In genomic region chr15:28992340-28992864, GRCh38 we compare ENCODE assay signal across 22 cellular contexts.
DNase-seq lines count a peak whose midpoint lies in the region; ATAC-seq and TF ChIP-seq lines count a peak whose summit lies in the region.
"Had no signal": no experiment of that assay in that cellular context is flagged by ENCODE, and none has a peak within 500 bp of the region (broad histone marks: within the 10 kb centered on the region; RNA-seq: fewer than 3 reads in every experiment).

No MANE protein-coding gene starts in this region.

- no TSS peak for BruUV-seq in IMR-90 (replicated peaks; lab: Mats Ljungman, UMichigan)

- peak overlapping the region; percentile 56 for H3K27ac Mint-ChIP-seq in activated T-cell treated with anti-CD3 and anti-CD28 coated beads, Interleukin-2, amount 50 U/mL, for 24 hours
- H3K27ac Mint-ChIP-seq in endodermal cell (no peak overlapping the region), nephron progenitor cell (peak overlapping the region; percentile 26)
- H3K27ac Mint-ChIP-seq: activated CD4-positive, alpha-beta T cell treated with anti-CD3 and anti-CD28 coated beads, Interleukin-2, amount 10 ng/mL, durations not matched to agents 24 days and 14 days; B cell; HFFc6 had no signal

- H3K9ac ChIP-seq in IMR-90 (ENCODE audit: low read depth, low read length) (no peak overlapping the region), endodermal cell (ENCODE audit: extremely low read depth, low read length, poor library complexity, severe bottlenecking) (no peak overlapping the region), smooth muscle cell (ENCODE audit: low read depth) (no peak overlapping the region)

- H2BK20ac ChIP-seq in IMR-90 (ENCODE audit: low read depth, low read length) = no peak overlapping the region

- H3K4me2 ChIP-seq in IMR-90 (ENCODE audit: low read depth, low read length) (no peak overlapping the region), smooth muscle cell (no peak overlapping the region)

- H3K27me3 ChIP-seq in IMR-90 (ENCODE audit: control insufficient read depth, insufficient read depth, low read length) = no peaks in the 10 kb centered on the region
- H3K27me3 ChIP-seq in endodermal cell (ENCODE audit: control insufficient read depth, insufficient read depth, low read length, poor library complexity, severe bottlenecking) = no peaks in the 10 kb centered on the region
- no peaks in the 10 kb centered on the region for H3K27me3 ChIP-seq in smooth muscle cell (ENCODE audit: low read depth)
- H3K27me3 ChIP-seq: right lobe of liver had no signal

- no peaks in the 10 kb centered on the region for H3K79me2 ChIP-seq in smooth muscle cell (ENCODE audit: low read depth)

- no peak overlapping the region for H3K18ac ChIP-seq in IMR-90 (ENCODE audit: low read depth, low read length)

- H3K36me3 Mint-ChIP-seq in activated T-cell treated with anti-CD3 and anti-CD28 coated beads, Interleukin-2, amount 50 U/mL, for 24 hours (ENCODE audit: low read depth) = peaks cover 17% of the 10 kb centered on the region
- H3K36me3 Mint-ChIP-seq in endodermal cell (ENCODE audit: low read depth) = peaks cover 1% of the 10 kb centered on the region
- peaks cover 18% of the 10 kb centered on the region for H3K36me3 Mint-ChIP-seq in nephron progenitor cell (ENCODE audit: low read depth)

- H3K4ac ChIP-seq in IMR-90 (ENCODE audit: low read depth, low read length) = peak overlapping the region; percentile 39; the same call in 1 of the 2 replicates

- H3K4me3 ChIP-seq in IMR-90 (ENCODE audit: insufficient read depth, low read depth, low read length) = no peak overlapping the region
- no peak overlapping the region for H3K4me3 ChIP-seq in endodermal cell (ENCODE audit: low read length)
- H3K4me3 ChIP-seq in smooth muscle cell = no peak overlapping the region
- H3K4me3 ChIP-seq: right lobe of liver had no signal

- H3K9me1 ChIP-seq in IMR-90 (ENCODE audit: insufficient read depth, low read length) = peaks cover 3% of the 10 kb centered on the region; the same call in 1 of the 2 replicates

- WGBS in IMR-90 (ENCODE audit: extremely low coverage in 2 of 2, insufficient read length in 1 of 2), 2 experiments = no CpG with 5 or more reads among the region's 5 CpGs
- whole genome bisulfite sequencing in endodermal cell (ENCODE audit: insufficient coverage in 1 of 2, insufficient read length in 1 of 2), 2 experiments = 94 to 95% methylated on average over 4 to 5 of the region's 5 CpGs
- WGBS in smooth muscle cell (ENCODE audit: low lambda C conversion rate) = 88% methylated on average over 5 of the region's 5 CpGs

- H4K20me1 ChIP-seq in IMR-90 (ENCODE audit: insufficient read depth, low read length) (no peaks in the 10 kb centered on the region; the same call in 1 of the 2 replicates), smooth muscle cell (ENCODE audit: low read depth) (no peaks in the 10 kb centered on the region)

- no peaks in the 10 kb centered on the region for H3K27me3 Mint-ChIP-seq in activated T-cell treated with anti-CD3 and anti-CD28 coated beads, Interleukin-2, amount 50 U/mL, for 24 hours
- H3K27me3 Mint-ChIP-seq in endodermal cell (ENCODE audit: insufficient read depth) (no peaks in the 10 kb centered on the region), nephron progenitor cell (ENCODE audit: low read depth, poor library complexity) (no peaks in the 10 kb centered on the region)
- H3K27me3 Mint-ChIP-seq: activated CD4-positive, alpha-beta T cell treated with anti-CD3 and anti-CD28 coated beads, Interleukin-2, amount 10 ng/mL, durations not matched to agents 24 days and 14 days; B cell had no signal

- TF ChIP-seq CTCF in IMR-90 (conservative IDR thresholded peaks at IDR 0.05; ENCODE audit: low read depth, low read length) (no peak), endodermal cell (conservative IDR thresholded peaks at IDR 0.05) (no peak), nephron progenitor cell (IDR thresholded peaks at IDR 0.05) (no peak), smooth muscle cell (IDR thresholded peaks at IDR 0.05; ENCODE audit: borderline replicate concordance, insufficient read depth, poor library complexity, severe bottlenecking) (no peak)

- H2AK9ac ChIP-seq in IMR-90 (replicated peaks; ENCODE audit: low read depth, low read length, poor library complexity) = no peak overlapping the region

- H3K23ac ChIP-seq in IMR-90 (ENCODE audit: low read depth, low read length) = no peak overlapping the region; the same call in 1 of the 2 replicates

- no peaks in the 10 kb centered on the region for H3F3A ChIP-seq in smooth muscle cell (ENCODE audit: low read depth)

- no peak for TF ChIP-seq POLR2A in IMR-90 (IDR thresholded peaks at IDR 0.05; ENCODE audit: low read depth, low read length)

- POLR2A ChIA-PET in IMR-90 (lab: Charles Lee; ENCODE audit: unreplicated experiment) = no interaction called here

- in situ Hi-C loops in IMR-90 (cut with MboI; ENCODE audit: low sequenced_read_pairs) = no loop called here

- H4K5ac ChIP-seq in IMR-90 (ENCODE audit: low read depth, low read length) = no peak overlapping the region

- H3K27ac ChIP-seq in IMR-90 (ENCODE audit: insufficient read depth, low read length) = no peak overlapping the region
- H3K27ac ChIP-seq in endodermal cell (ENCODE audit: low read depth, low read length) = no peak overlapping the region
- no peak overlapping the region for H3K27ac ChIP-seq in smooth muscle cell (ENCODE audit: low read depth)
- H3K27ac ChIP-seq: right lobe of liver, RWPE1 had no signal

- peaks cover 62% of the 10 kb centered on the region for H3K4me1 Mint-ChIP-seq in activated T-cell treated with anti-CD3 and anti-CD28 coated beads, Interleukin-2, amount 50 U/mL, for 24 hours (ENCODE audit: low read depth)
- H3K4me1 Mint-ChIP-seq in endodermal cell (no peaks in the 10 kb centered on the region), nephron progenitor cell (peaks cover 50% of the 10 kb centered on the region)
- H3K4me1 Mint-ChIP-seq: B cell had no signal

- no peak overlapping the region for H2BK15ac ChIP-seq in IMR-90 (ENCODE audit: low read depth, low read length)

- H3K9me3 ChIP-seq in IMR-90 (ENCODE audit: control insufficient read depth, insufficient read depth, low read length) (no peaks in the 10 kb centered on the region), endodermal cell (ENCODE audit: control insufficient read depth, low read length) (no peaks in the 10 kb centered on the region), smooth muscle cell (replicated peaks; ENCODE audit: low read depth) (no peaks in the 10 kb centered on the region)
- H3K9me3 ChIP-seq: right lobe of liver had no signal

- H4K8ac ChIP-seq in IMR-90 (ENCODE audit: low read depth in 2 of 2, low read length in 2 of 2) = no peak overlapping the region

- H2AK5ac ChIP-seq in IMR-90 (ENCODE audit: low read depth, low read length) = no peak overlapping the region

- H2AFZ ChIP-seq in IMR-90 (replicated peaks; ENCODE audit: low read length, poor library complexity) = no peak overlapping the region
- H2AFZ ChIP-seq in smooth muscle cell (ENCODE audit: low read depth) = no peak overlapping the region

- intact Hi-C loops in IMR-90 (cut with micrococcal nuclease) = no loop called here

- dilution Hi-C loops in IMR-90 (cut with HindIII; ENCODE audit: low sequenced_read_pairs, unreplicated experiment) = no loop called here

- H3K9me3 Mint-ChIP-seq in activated T-cell treated with anti-CD3 and anti-CD28 coated beads, Interleukin-2, amount 50 U/mL, for 24 hours = peaks cover under 1% of the 10 kb centered on the region
- no peaks in the 10 kb centered on the region for H3K9me3 Mint-ChIP-seq in endodermal cell
- H3K9me3 Mint-ChIP-seq in nephron progenitor cell = no peaks in the 10 kb centered on the region
- H3K9me3 Mint-ChIP-seq: activated CD4-positive, alpha-beta T cell treated with anti-CD3 and anti-CD28 coated beads, Interleukin-2, amount 10 ng/mL, durations not matched to agents 24 days and 14 days; HFFc6 had no signal

- H4K91ac ChIP-seq in IMR-90 (ENCODE audit: insufficient read depth, low read depth, low read length) = no peak overlapping the region

- no peak overlapping the region for H3K14ac ChIP-seq in IMR-90 (replicated peaks; ENCODE audit: low read depth, low read length)

- no peak overlapping the region for H3K56ac ChIP-seq in IMR-90 (ENCODE audit: extremely low read depth, insufficient read depth, low read length)

- TF ChIP-seq RAD21 in IMR-90 (IDR thresholded peaks at IDR 0.05; ENCODE audit: low read length) = no peak

- H3K4me3 Mint-ChIP-seq in activated T-cell treated with anti-CD3 and anti-CD28 coated beads, Interleukin-2, amount 50 U/mL, for 24 hours = no peak overlapping the region
- H3K4me3 Mint-ChIP-seq in endodermal cell (no peak overlapping the region), nephron progenitor cell (no peak overlapping the region)
- H3K4me3 Mint-ChIP-seq: activated CD4-positive, alpha-beta T cell treated with anti-CD3 and anti-CD28 coated beads, Interleukin-2, amount 10 ng/mL, durations not matched to agents 24 days and 14 days; B cell; HFFc6 had no signal

- no peak for DNase-seq in activated T-cell treated with anti-CD3 and anti-CD28 coated beads, Interleukin-2, amount 50 U/mL, for 24 hours
- DNase-seq in activated T-cell treated with anti-CD3 and anti-CD28 coated beads for 4 hours (no peak), IMR-90 (no peak), endodermal cell (peak; percentile 23), nephron progenitor cell (no peak), smooth muscle cell (lab: John Stamatoyannopoulos, UW; ENCODE audit: unreplicated experiment) (no peak)
- DNase-seq: activated CD4-positive, alpha-beta T cell treated with anti-CD3 and anti-CD28 coated beads, Interleukin-2, amount 10 ng/mL, durations not matched to agents 24 days and 14 days; activated CD8-positive, alpha-beta memory T cell treated with anti-CD3 and anti-CD28 coated beads, Interleukin-2, amount 50 U/mL, for 4 hours; activated gamma-delta T cell treated with Interleukin-2 at 50 U/mL for 16 hours; Calu3; foreskin fibroblast; HFFc6; Karpas-422; NCI-H1048; NCI-H1930; NCI-H446; right lobe of liver; stimulated activated naive CD4-positive, alpha-beta T cell treated with Interleukin-2 at 50 U/mL for 16 hours had no signal

- CTCF ChIA-PET in IMR-90 (lab: Yijun Ruan, JAX) = interaction anchor here (0.8 kb wide), 1 partner anchor 37 kb away, joined by 4 read pairs; no protein-coding TSS in a partner anchor

- peaks cover 8% of the 10 kb centered on the region for H3K4me1 ChIP-seq in IMR-90 (ENCODE audit: control insufficient read depth, insufficient read depth, low read length)
- H3K4me1 ChIP-seq in endodermal cell (ENCODE audit: control insufficient read depth, insufficient read depth, low read length) = no peaks in the 10 kb centered on the region
- peaks cover 8% of the 10 kb centered on the region for H3K4me1 ChIP-seq in smooth muscle cell (ENCODE audit: low read depth)
- H3K4me1 ChIP-seq: right lobe of liver had no signal

- peaks cover 5% of the 10 kb centered on the region for H3K36me3 ChIP-seq in IMR-90 (ENCODE audit: control insufficient read depth, insufficient read depth, low read length)
- no peaks in the 10 kb centered on the region for H3K36me3 ChIP-seq in endodermal cell (ENCODE audit: control insufficient read depth, insufficient read depth, low read length)
- H3K36me3 ChIP-seq in smooth muscle cell (ENCODE audit: low read depth) = no peaks in the 10 kb centered on the region
- H3K36me3 ChIP-seq: right lobe of liver had no signal

- H3K79me1 ChIP-seq in IMR-90 (ENCODE audit: low read depth in 1 of 2, low read length in 2 of 2) = peaks cover 3 to 37% of the 10 kb centered on the region in 2 experiments; a peak in 3 of 4 replicates

- peak overlapping the region; percentile 30; the same call in 1 of the 2 replicates for H2BK120ac ChIP-seq in IMR-90 (ENCODE audit: low read depth, low read length)

- H2BK5ac ChIP-seq in IMR-90 (ENCODE audit: low read depth, low read length, poor library complexity, severe bottlenecking) = no peak overlapping the region

- ATAC-seq in IMR-90 (ENCODE audit: low read depth) (no peak), HG03354 (IDR thresholded peaks at IDR 0.05; ENCODE audit: poor library complexity, severe bottlenecking, unreplicated experiment) (no peak), HG02678 (IDR thresholded peaks at IDR 0.05; ENCODE audit: unreplicated experiment) (no peak)
- ATAC-seq: right lobe of liver had no signal
